In the genomic region with DNA sequence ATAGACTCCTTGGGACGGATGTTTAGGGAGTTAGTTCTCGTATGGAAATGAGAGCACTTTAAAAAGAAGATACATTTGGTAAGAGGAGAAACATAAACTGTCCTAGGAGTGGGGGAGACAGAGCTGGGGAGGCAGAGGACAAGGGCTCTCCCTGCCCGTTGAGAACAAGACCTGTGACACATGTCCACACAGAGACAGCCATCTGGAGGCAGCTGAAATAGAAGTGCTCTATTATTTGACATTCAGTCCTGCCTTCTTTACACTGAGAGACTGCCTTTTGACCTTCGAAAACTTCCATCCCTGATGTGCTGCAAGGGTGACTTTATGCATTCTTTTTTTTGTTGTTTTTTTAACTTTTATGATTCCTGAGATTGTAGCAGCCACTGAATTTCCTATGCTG, we compare ENCODE assay signal across 23 cellular contexts.
DNase-seq lines count a peak whose midpoint lies in the region; ATAC-seq, FAIRE-seq and TF ChIP-seq lines count a peak whose summit lies in the region.
"Had no signal": no experiment of that assay in that cellular context is flagged by ENCODE, and none has a peak within 500 bp of the region (broad histone marks: within the 10 kb centered on the region; RNA-seq: fewer than 3 reads in every experiment).

No MANE protein-coding gene starts in this region.

- H3K36me3 ChIP-seq in HepG2 (replicated peaks in 1 of 2; ENCODE audit: control insufficient read depth in 1 of 2, insufficient read depth in 2 of 2, low read length in 2 of 2) (no peaks in the 10 kb centered on the region), right lobe of liver (no peaks in the 10 kb centered on the region), spleen (no peaks in the 10 kb centered on the region)
- H3K36me3 ChIP-seq: BE2C had no signal

- in situ Hi-C loops in HepG2 (cut with HindIII; ENCODE audit: extremely low pct_ligation_motif_present, low pct_unique_long_range_greater_than_20kb) = no loop called here

- H3K9ac ChIP-seq in HepG2 (ENCODE audit: insufficient read depth, low read depth, low read length) = no peak overlapping the region

- no peaks in the 10 kb centered on the region for H4K20me1 ChIP-seq in HepG2 (ENCODE audit: insufficient read depth, low read length)

- POLR2A ChIA-PET in HepG2 (lab: Yijun Ruan, JAX) = no interaction called here

- no peak for DNase-seq in HepG2 (ENCODE audit: low spot score)
- DNase-seq in right lobe of liver = no peak
- no peak for DNase-seq in T-helper 17 cell
- no peak for DNase-seq in glutamatergic neuron
- DNase-seq in spleen = no peak
- DNase-seq in inferior parietal cortex (ENCODE audit: extremely low spot score) = no peak
- no peak for DNase-seq in NCI-H526 treated with DMSO at 0.1 percent for 48 hours (lab: John Stamatoyannopoulos, UW)
- DNase-seq: ACHN; BE2C; CD4-positive, CD25-positive, alpha-beta regulatory T cell; CD8-positive, alpha-beta memory T cell; COR-L47; DMS153; DMS79; GF-D8; HCEC 1CT; KBM-7 had no signal

- no peaks in the 10 kb centered on the region for H3K79me2 ChIP-seq in HepG2 (ENCODE audit: insufficient read depth, low read length)

- 37% methylated on average over 4 of the region's 4 CpGs for WGBS in HepG2 (ENCODE audit: low lambda C conversion rate)
- 71% methylated on average over 4 of the region's 4 CpGs for WGBS in right lobe of liver (ENCODE audit: insufficient coverage, low coverage, low lambda C conversion rate, missing lambda C conversion rate)
- 71 to 79% (median 76%) methylated on average over 4 of the region's 4 CpGs for WGBS in spleen, 5 donors

- no peak for TF ChIP-seq RAD21 in HepG2 (CRISPR knock-in tag; IDR thresholded peaks at IDR 0.05)

- intact Hi-C loops in HepG2 (cut with micrococcal nuclease; ENCODE audit: unreplicated experiment) (no loop called here), right lobe of liver (cut with DNase I) (no loop called here), spleen (cut with DNase I; ENCODE audit: low total_unique reads) (no loop called here)

- no peaks in the 10 kb centered on the region for H3K9me3 Mint-ChIP-seq in glutamatergic neuron (ENCODE audit: unreplicated experiment)
- H3K9me3 Mint-ChIP-seq: CD8-positive, alpha-beta memory T cell; IgD-negative memory B cell had no signal

- TF ChIP-seq CTCF in HepG2 (CRISPR knock-in tag; IDR thresholded peaks at IDR 0.05) (0 out of 2 replicates have a peak, but pooled peaks have one; percentile 12), right lobe of liver (IDR thresholded peaks at IDR 0.05) (no peak), glutamatergic neuron (IDR thresholded peaks at IDR 0.05; ENCODE audit: partially characterized antibody, unreplicated experiment) (no peak), spleen (IDR thresholded peaks at IDR 0.05 in 8 of 11, conservative IDR thresholded peaks at IDR 0.05 in 3 of 11) (no peak)

- H2AFZ ChIP-seq in HepG2 (ENCODE audit: low read length) = no peak overlapping the region

- TF ChIP-seq POLR2A in HepG2 (IDR thresholded peaks at IDR 0.05; ENCODE audit: insufficient read depth in 1 of 2, low read depth in 2 of 2, low read length in 2 of 2) = no peak
- TF ChIP-seq POLR2A in right lobe of liver (IDR thresholded peaks at IDR 0.05) = no peak
- TF ChIP-seq POLR2A in spleen (IDR thresholded peaks at IDR 0.05) = no peak

- no peaks in the 10 kb centered on the region for H3K9me3 ChIP-seq in HepG2 (ENCODE audit: low read length)
- no peaks in the 10 kb centered on the region for H3K9me3 ChIP-seq in right lobe of liver
- H3K9me3 ChIP-seq in T-helper 17 cell (ENCODE audit: control insufficient read depth, low read length, poor library complexity, severe bottlenecking) = no peaks in the 10 kb centered on the region
- no peaks in the 10 kb centered on the region for H3K9me3 ChIP-seq in spleen
- H3K9me3 ChIP-seq: BE2C had no signal

- CTCF ChIA-PET in HepG2 (lab: Yijun Ruan, JAX; ENCODE audit: low intra/inter-chr PET ratio, low total read pairs) = no interaction called here

- no peak overlapping the region for H3K4me3 Mint-ChIP-seq in T-helper 17 cell
- H3K4me3 Mint-ChIP-seq in glutamatergic neuron (ENCODE audit: unreplicated experiment) = peak overlapping the region; percentile 20
- H3K4me3 Mint-ChIP-seq: CD4-positive, CD25-positive, alpha-beta regulatory T cell; CD8-positive, alpha-beta memory T cell; IgD-negative memory B cell had no signal

- TF ChIP-seq EP300 in HepG2 (IDR thresholded peaks at IDR 0.05; ENCODE audit: low read depth in 2 of 2, low read length in 2 of 2) (no peak), HepG2 (CRISPR knock-in tag; IDR thresholded peaks at IDR 0.05; ENCODE audit: borderline replicate concordance) (no peak)

- H3K27ac Mint-ChIP-seq in T-helper 17 cell = peak overlapping the region; percentile 5
- H3K27ac Mint-ChIP-seq in glutamatergic neuron (ENCODE audit: unreplicated experiment) = peak overlapping the region; percentile 34
- H3K27ac Mint-ChIP-seq: CD4-positive, CD25-positive, alpha-beta regulatory T cell; IgD-negative memory B cell had no signal

- H3K4me1 Mint-ChIP-seq in T-helper 17 cell (peaks cover 11% of the 10 kb centered on the region), glutamatergic neuron (ENCODE audit: low read depth, unreplicated experiment) (peaks cover 34% of the 10 kb centered on the region)
- H3K4me1 Mint-ChIP-seq: IgD-negative memory B cell had no signal

- no peak overlapping the region for H3K4me2 ChIP-seq in HepG2 (ENCODE audit: low read depth, low read length)

- H3K27me3 Mint-ChIP-seq in T-helper 17 cell (no peaks in the 10 kb centered on the region), glutamatergic neuron (ENCODE audit: unreplicated experiment) (no peaks in the 10 kb centered on the region)
- H3K27me3 Mint-ChIP-seq: CD4-positive, CD25-positive, alpha-beta regulatory T cell; CD8-positive, alpha-beta memory T cell had no signal

- H3K36me3 Mint-ChIP-seq in T-helper 17 cell (ENCODE audit: low read depth) = no peaks in the 10 kb centered on the region
- no peaks in the 10 kb centered on the region for H3K36me3 Mint-ChIP-seq in glutamatergic neuron (ENCODE audit: unreplicated experiment)
- H3K36me3 Mint-ChIP-seq: CD4-positive, CD25-positive, alpha-beta regulatory T cell; CD8-positive, alpha-beta memory T cell; IgD-negative memory B cell had no signal

- FAIRE-seq in HepG2 (lab: Jason Lieb, UNC) = no peak
- FAIRE-seq: A204.1, GM12878, GM19239, H54, HTR-8/SVneo had no signal

- ATAC-seq in HepG2 = peak; percentile 67
- no peak for ATAC-seq in right lobe of liver
- no peak for ATAC-seq in T-helper 17 cell
- ATAC-seq: GM12878 had no signal

- H3K4me3 ChIP-seq in HepG2 (replicated peaks in 1 of 3; ENCODE audit: insufficient read depth in 1 of 3, low read depth in 2 of 3, low read length in 3 of 3) = no peak overlapping the region
- H3K4me3 ChIP-seq in right lobe of liver = no peak overlapping the region
- no peak overlapping the region for H3K4me3 ChIP-seq in spleen
- H3K4me3 ChIP-seq: GM12878 had no signal

- H3K4me1 ChIP-seq in HepG2 (ENCODE audit: insufficient read depth, low read length) = no peaks in the 10 kb centered on the region
- no peaks in the 10 kb centered on the region for H3K4me1 ChIP-seq in right lobe of liver
- no peaks in the 10 kb centered on the region for H3K4me1 ChIP-seq in spleen
- H3K4me1 ChIP-seq: BE2C had no signal

- H3K27me3 ChIP-seq in HepG2 (ENCODE audit: control insufficient read depth in 1 of 2, insufficient read depth in 2 of 2, low read length in 2 of 2) (peaks cover 0 to 20% of the 10 kb centered on the region in 2 experiments; a peak in 4 of 5 replicates), right lobe of liver (no peaks in the 10 kb centered on the region), spleen (replicated peaks in 1 of 7) (no peaks in the 10 kb centered on the region)
- H3K27me3 ChIP-seq: BE2C had no signal

- BruUV-seq in HepG2 (replicated peaks; lab: Mats Ljungman, UMichigan) = no TSS peak

- H3K27ac ChIP-seq in HepG2 (ENCODE audit: extremely low read length, insufficient read depth, low read length) (no peak overlapping the region), right lobe of liver (no peak overlapping the region), spleen (no peak overlapping the region)

TF ChIP-seq in HepG2, 621 proteins besides CTCF, POLR2A, EP300 and RAD21:
- TF ChIP-seq, protein P1, sequence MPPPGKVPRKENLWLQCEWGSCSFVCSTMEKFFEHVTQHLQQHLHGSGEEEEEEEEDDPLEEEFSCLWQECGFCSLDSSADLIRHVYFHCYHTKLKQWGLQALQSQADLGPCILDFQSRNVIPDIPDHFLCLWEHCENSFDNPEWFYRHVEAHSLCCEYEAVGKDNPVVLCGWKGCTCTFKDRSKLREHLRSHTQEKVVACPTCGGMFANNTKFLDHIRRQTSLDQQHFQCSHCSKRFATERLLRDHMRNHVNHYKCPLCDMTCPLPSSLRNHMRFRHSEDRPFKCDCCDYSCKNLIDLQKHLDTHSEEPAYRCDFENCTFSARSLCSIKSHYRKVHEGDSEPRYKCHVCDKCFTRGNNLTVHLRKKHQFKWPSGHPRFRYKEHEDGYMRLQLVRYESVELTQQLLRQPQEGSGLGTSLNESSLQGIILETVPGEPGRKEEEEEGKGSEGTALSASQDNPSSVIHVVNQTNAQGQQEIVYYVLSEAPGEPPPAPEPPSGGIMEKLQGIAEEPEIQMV (CRISPR knock-in tag; IDR thresholded peaks at IDR 0.05; ENCODE audit: low read depth) = no peak
- TF ChIP-seq, protein P2, sequence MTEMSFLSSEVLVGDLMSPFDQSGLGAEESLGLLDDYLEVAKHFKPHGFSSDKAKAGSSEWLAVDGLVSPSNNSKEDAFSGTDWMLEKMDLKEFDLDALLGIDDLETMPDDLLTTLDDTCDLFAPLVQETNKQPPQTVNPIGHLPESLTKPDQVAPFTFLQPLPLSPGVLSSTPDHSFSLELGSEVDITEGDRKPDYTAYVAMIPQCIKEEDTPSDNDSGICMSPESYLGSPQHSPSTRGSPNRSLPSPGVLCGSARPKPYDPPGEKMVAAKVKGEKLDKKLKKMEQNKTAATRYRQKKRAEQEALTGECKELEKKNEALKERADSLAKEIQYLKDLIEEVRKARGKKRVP (CRISPR knock-in tag; IDR thresholded peaks at IDR 0.05) = no peak
- TF ChIP-seq AKAP8 (CRISPR knock-in tag; IDR thresholded peaks at IDR 0.05) (no peak), HNF4A (CRISPR knock-in tag; IDR thresholded peaks at IDR 0.05) (no peak)
